In the genomic region with DNA sequence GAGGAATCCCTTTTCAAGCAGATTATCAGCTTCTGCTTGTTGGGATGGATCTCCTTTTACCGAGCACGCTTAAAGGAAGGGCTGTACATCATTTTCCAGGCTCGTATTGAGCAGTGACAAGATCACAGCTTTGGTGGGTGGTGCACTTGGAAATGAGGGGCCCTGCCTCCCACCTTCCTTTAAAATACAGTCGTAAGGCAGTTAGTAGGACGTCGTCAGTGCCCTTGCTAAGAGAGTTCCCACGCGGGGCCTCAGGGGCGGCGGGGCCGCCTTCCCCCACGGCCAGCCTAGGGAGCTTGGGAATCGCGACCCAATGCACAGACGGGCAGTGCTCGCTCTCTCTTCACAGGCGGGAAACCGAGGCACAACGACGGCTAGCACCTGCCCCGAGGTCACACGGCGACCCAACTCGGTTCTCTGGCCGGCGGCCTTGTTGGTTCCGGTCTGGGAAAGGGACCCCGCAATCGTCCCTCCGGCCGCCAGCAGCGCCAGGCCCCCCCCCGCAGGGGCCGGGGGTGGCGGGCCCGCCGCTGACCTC, we compare ENCODE assay signal across 8 cellular contexts. TPM values are rescaled to one million over a fixed set of nuclear protein-coding genes. Genes with fewer than 3 reads are reported as not detected.
A peak's percentile ranks its signal among the peaks of the same experiment; 100 is the strongest.
DNase-seq lines count a peak whose midpoint lies in the region; ATAC-seq, FAIRE-seq and TF ChIP-seq lines count a peak whose summit lies in the region.

No MANE protein-coding gene starts in this region.

- TF ChIP-seq POLR2A in A549 (IDR thresholded peaks at IDR 0.05; ENCODE audit: low read length) (no peak), body of pancreas (IDR thresholded peaks at IDR 0.05) (no peak)

- H3K4me3 ChIP-seq in A549 (peak overlapping the region; percentile 62), HFF-Myc (replicated peaks; ENCODE audit: low read depth, low read length) (peak overlapping the region; percentile 42; the same call in 1 of the 2 replicates), body of pancreas (no peak overlapping the region), mucosa of stomach (ENCODE audit: low read length) (no peak overlapping the region)

- DNase-seq in A549 (ENCODE audit: low read depth in 1 of 2, low spot score in 1 of 2) (no peak), HFF-Myc (ENCODE audit: extremely low read depth, low read depth) (no peak), body of pancreas (no peak), D721Med (ENCODE audit: insufficient read length, low spot score) (no peak), NCI-H1417 (lab: John Stamatoyannopoulos, UW) (no peak), NCI-H1092 treated with DMSO at 0.1 percent for 48 hours (lab: John Stamatoyannopoulos, UW) (no peak)

- TF ChIP-seq EP300 in A549 (IDR thresholded peaks at IDR 0.05), result no peak

- FAIRE-seq in A549 (lab: Jason Lieb, UNC) (no peak), D721Med (lab: Jason Lieb, UNC) (no peak)

- H3K4me1 ChIP-seq in A549, result peaks cover 30% of the 10 kb centered on the region
- peaks cover 32% of the 10 kb centered on the region for H3K4me1 ChIP-seq in body of pancreas
- peaks cover 43% of the 10 kb centered on the region for H3K4me1 ChIP-seq in mucosa of stomach (ENCODE audit: control insufficient read depth, insufficient read depth, low read length)

- peak overlapping the region; percentile 83 for H3K4me2 ChIP-seq in A549

- H3K27ac ChIP-seq in A549, result peak overlapping the region; percentile 90 to 98
- H3K27ac ChIP-seq in body of pancreas, result peak overlapping the region in 3 of 4 donors; percentile 87 to 93 (median 90)

- no peak for TF ChIP-seq RAD21 in A549 (conservative IDR thresholded peaks at IDR 0.05 in 1 of 2, IDR thresholded peaks at IDR 0.05 in 1 of 2)

- ATAC-seq in A549 (no peak), body of pancreas (no peak), GM19351 (IDR thresholded peaks at IDR 0.05; ENCODE audit: unreplicated experiment) (no peak)

- 44% methylated on average over 15 of the region's 37 CpGs for WGBS in A549 (ENCODE audit: missing lambda C conversion rate)
- WGBS in body of pancreas, 2 donors, result 12 to 40% methylated on average over 7 to 36 of the region's 37 CpGs

- TF ChIP-seq CTCF in A549 (IDR thresholded peaks at IDR 0.05) (no peak), HFF-Myc (IDR thresholded peaks at IDR 0.05; ENCODE audit: low read depth, low read length, missing control alignments) (no peak), body of pancreas (IDR thresholded peaks at IDR 0.05) (no peak), D721Med (IDR thresholded peaks at IDR 0.05; ENCODE audit: insufficient read depth, missing control alignments) (no peak)

- CTCF ChIA-PET in A549 (lab: Yijun Ruan, JAX), result interaction anchor here (0.5 to 6.3 kb wide), 17 partner anchors 11 to 245 kb away, joined by 3 to 80 read pairs (median 5); no protein-coding TSS in a partner anchor

- H3K9ac ChIP-seq in mucosa of stomach (ENCODE audit: low read length), result peak overlapping the region; percentile 82

- POLR2A ChIA-PET in A549 (lab: Yijun Ruan, JAX), result interaction anchor here (1.0 kb wide), 1 partner anchor 59 kb away, joined by 3 read pairs; a partner anchor contains a TSS

- H3K9me3 ChIP-seq in A549 (no peaks in the 10 kb centered on the region), body of pancreas (no peaks in the 10 kb centered on the region), mucosa of stomach (ENCODE audit: control insufficient read depth, low read length) (no peaks in the 10 kb centered on the region)

- no peaks in the 10 kb centered on the region for H3K36me3 ChIP-seq in body of pancreas (replicated peaks in 1 of 2; ENCODE audit: insufficient read depth in 1 of 2, low read depth in 2 of 2)
- no peaks in the 10 kb centered on the region for H3K36me3 ChIP-seq in mucosa of stomach (ENCODE audit: control insufficient read depth, insufficient read depth, low read length)

- H3K27me3 ChIP-seq in body of pancreas, result no peaks in the 10 kb centered on the region
- peaks cover 5% of the 10 kb centered on the region for H3K27me3 ChIP-seq in mucosa of stomach (ENCODE audit: control insufficient read depth, insufficient read depth, low read length)

- intact Hi-C loops in body of pancreas (cut with DNase I), result loop anchor here (5.0 kb wide), 1 partner anchor 76 kb away; no protein-coding TSS in a partner anchor

TF ChIP-seq in A549, 52 proteins besides CTCF, POLR2A, EP300 and RAD21:
- TF ChIP-seq, protein P1, sequence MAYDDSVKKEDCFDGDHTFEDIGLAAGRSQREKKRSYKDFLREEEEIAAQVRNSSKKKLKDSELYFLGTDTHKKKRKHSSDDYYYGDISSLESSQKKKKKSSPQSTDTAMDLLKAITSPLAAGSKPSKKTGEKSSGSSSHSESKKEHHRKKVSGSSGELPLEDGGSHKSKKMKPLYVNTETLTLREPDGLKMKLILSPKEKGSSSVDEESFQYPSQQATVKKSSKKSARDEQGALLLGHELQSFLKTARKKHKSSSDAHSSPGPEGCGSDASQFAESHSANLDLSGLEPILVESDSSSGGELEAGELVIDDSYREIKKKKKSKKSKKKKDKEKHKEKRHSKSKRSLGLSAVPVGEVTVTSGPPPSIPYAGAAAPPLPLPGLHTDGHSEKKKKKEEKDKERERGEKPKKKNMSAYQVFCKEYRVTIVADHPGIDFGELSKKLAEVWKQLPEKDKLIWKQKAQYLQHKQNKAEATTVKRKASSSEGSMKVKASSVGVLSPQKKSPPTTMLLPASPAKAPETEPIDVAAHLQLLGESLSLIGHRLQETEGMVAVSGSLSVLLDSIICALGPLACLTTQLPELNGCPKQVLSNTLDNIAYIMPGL (CRISPR knock-in tag; IDR thresholded peaks at IDR 0.05; ENCODE audit: borderline replicate concordance), result no peak
- TF ChIP-seq, protein P2, sequence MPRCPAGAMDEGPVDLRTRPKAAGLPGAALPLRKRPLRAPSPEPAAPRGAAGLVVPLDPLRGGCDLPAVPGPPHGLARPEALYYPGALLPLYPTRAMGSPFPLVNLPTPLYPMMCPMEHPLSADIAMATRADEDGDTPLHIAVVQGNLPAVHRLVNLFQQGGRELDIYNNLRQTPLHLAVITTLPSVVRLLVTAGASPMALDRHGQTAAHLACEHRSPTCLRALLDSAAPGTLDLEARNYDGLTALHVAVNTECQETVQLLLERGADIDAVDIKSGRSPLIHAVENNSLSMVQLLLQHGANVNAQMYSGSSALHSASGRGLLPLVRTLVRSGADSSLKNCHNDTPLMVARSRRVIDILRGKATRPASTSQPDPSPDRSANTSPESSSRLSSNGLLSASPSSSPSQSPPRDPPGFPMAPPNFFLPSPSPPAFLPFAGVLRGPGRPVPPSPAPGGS (IDR thresholded peaks at IDR 0.05), result no peak
- TF ChIP-seq CEBPB (IDR thresholded peaks at IDR 0.05), result no peak
- TF ChIP-seq PHF8 (IDR thresholded peaks at IDR 0.05; ENCODE audit: borderline replicate concordance, low read depth), result no peak
- TF ChIP-seq RFX5 (IDR thresholded peaks at IDR 0.05), result no peak
- TF ChIP-seq MYC (IDR thresholded peaks at IDR 0.05; ENCODE audit: borderline replicate concordance, low read length), result no peak
- no peak for TF ChIP-seq CBX8 (IDR thresholded peaks at IDR 0.05)
- TF ChIP-seq RNF2 (IDR thresholded peaks at IDR 0.05; ENCODE audit: borderline replicate concordance, low read depth), result no peak
- no peak for TF ChIP-seq FOSB (CRISPR knock-in tag; IDR thresholded peaks at IDR 0.05)
- no peak for TF ChIP-seq RARB (CRISPR knock-in tag; IDR thresholded peaks at IDR 0.05)
- TF ChIP-seq ZFP36 (IDR thresholded peaks at IDR 0.05; ENCODE audit: borderline replicate concordance, partially characterized antibody), result no peak
- TF ChIP-seq JUNB (IDR thresholded peaks at IDR 0.05), result no peak
- TF ChIP-seq HEYL (CRISPR knock-in tag; IDR thresholded peaks at IDR 0.05), result no peak
- no peak for TF ChIP-seq GATA3 (IDR thresholded peaks at IDR 0.05; ENCODE audit: borderline replicate concordance)
- no peak for TF ChIP-seq SREBF2 (IDR thresholded peaks at IDR 0.05)
- TF ChIP-seq MAFK (IDR thresholded peaks at IDR 0.05; ENCODE audit: partially characterized antibody), result no peak

RNA-seq across cellular contexts. Expression of a gene that starts 58.6 kb away (rescaled TPM):
- polyA plus RNA-seq in A549 (2011; rRNA removed) (366 and 457 TPM in 2 replicates), A549 (2017; fragmentation: RNase III; extraction: RNeasy Plus Mini Kit Qiagen cat#74134 plus additional on column Dnase treatment) (451 to 534 TPM (median 530 TPM) in 3 replicates)
- polyA plus RNA-seq in A549 (2012; cell fraction: cytosol; rRNA removed), result 369 and 462 TPM in 2 replicates
- 137 and 170 TPM in 2 replicates for polyA plus RNA-seq in A549 (2012; cell fraction: nucleus; rRNA removed)
- 54.3 and 60.0 TPM in 2 replicates for polyA minus RNA-seq in A549 (2011; rRNA and poly(A)+ RNA removed)
- 100 to 1,000 TPM; 163 to 211 TPM for total RNA-seq in body of pancreas

Comparison
In these comparisons a context has a peak if more than half of its experiments do, and no peak if none do; other contexts are left out.
1. H3K4me3 ChIP-seq: peak in A549 (single experiment) and HFF-Myc (single experiment); none in body of pancreas (0 of 2) and mucosa of stomach (single experiment).